28 cellular contexts compared by ENCODE assay signal in genomic region chr16:14298374-14299122, GRCh38.
DNase-seq lines count a peak whose midpoint lies in the region; ATAC-seq, FAIRE-seq and TF ChIP-seq lines count a peak whose summit lies in the region.
"Had no signal": no experiment of that assay in that cellular context is flagged by ENCODE, and none has a peak within 500 bp of the region (broad histone marks: within the 10 kb centered on the region; RNA-seq: fewer than 3 reads in every experiment).

No MANE protein-coding gene starts in this region.

- H3K79me2 ChIP-seq in HepG2 (ENCODE audit: insufficient read depth, low read length), result peaks cover 9% of the 10 kb centered on the region
- peaks cover 14% of the 10 kb centered on the region for H3K79me2 ChIP-seq in keratinocyte (ENCODE audit: control insufficient read depth, insufficient read depth, low read length)

- POLR2A ChIA-PET in HepG2 (lab: Yijun Ruan, JAX), result interaction anchor here (0.7 to 1.5 kb wide), 4 partner anchors 12 to 379 kb away, joined by 3 to 13 read pairs (median 4); partner anchors contain the start of gene ERCC4

- no peak for TF ChIP-seq RAD21 in HepG2 (CRISPR knock-in tag; IDR thresholded peaks at IDR 0.05)

- 57% methylated on average over 24 of the region's 24 CpGs for WGBS in HepG2 (ENCODE audit: low lambda C conversion rate)
- no CpG with 5 or more reads among the region's 24 CpGs for WGBS in right lobe of liver (ENCODE audit: insufficient coverage, low coverage, low lambda C conversion rate, missing lambda C conversion rate)

- CTCF ChIA-PET in HepG2 (lab: Yijun Ruan, JAX; ENCODE audit: low intra/inter-chr PET ratio, low total read pairs), result interaction anchor here (1.4 kb wide), 1 partner anchor 230 kb away, joined by 7 read pairs; no protein-coding TSS in a partner anchor

- TF ChIP-seq POLR2A in HepG2 (IDR thresholded peaks at IDR 0.05; ENCODE audit: insufficient read depth in 1 of 2, low read depth in 2 of 2, low read length in 2 of 2) (no peak), right lobe of liver (IDR thresholded peaks at IDR 0.05) (no peak), gastrocnemius medialis (IDR thresholded peaks at IDR 0.05) (no peak)

- no peak overlapping the region for H3K27ac ChIP-seq in HepG2 (ENCODE audit: extremely low read length, insufficient read depth, low read length)
- H3K27ac ChIP-seq in right lobe of liver, result no peak overlapping the region
- peak overlapping the region; percentile 64 for H3K27ac ChIP-seq in keratinocyte (ENCODE audit: control insufficient read depth, insufficient read depth, low read length)
- peak overlapping the region in 3 of 4 donors; percentile 18 to 94 (median 88) for H3K27ac ChIP-seq in gastrocnemius medialis
- H3K27ac ChIP-seq: 22Rv1, HL-60, PC-9, SJSA1 had no signal

- H3K27me3 ChIP-seq in HepG2 (ENCODE audit: control insufficient read depth in 1 of 2, insufficient read depth in 2 of 2, low read length in 2 of 2), result peaks cover 1 to 4% of the 10 kb centered on the region in 2 experiments; a peak in 3 of 5 replicates
- no peaks in the 10 kb centered on the region for H3K27me3 ChIP-seq in right lobe of liver
- no peaks in the 10 kb centered on the region for H3K27me3 ChIP-seq in keratinocyte (ENCODE audit: control insufficient read depth, extremely low read depth, insufficient read depth, low read length)
- no peaks in the 10 kb centered on the region for H3K27me3 ChIP-seq in gastrocnemius medialis
- H3K27me3 ChIP-seq: BE2C, SJSA1 had no signal

- H3K9me3 ChIP-seq in HepG2 (ENCODE audit: low read length) (no peaks in the 10 kb centered on the region), right lobe of liver (no peaks in the 10 kb centered on the region), keratinocyte (ENCODE audit: control insufficient read depth, low read depth, low read length) (no peaks in the 10 kb centered on the region), gastrocnemius medialis (no peaks in the 10 kb centered on the region)
- H3K9me3 ChIP-seq: BE2C, SJSA1 had no signal

- H3K4me2 ChIP-seq in HepG2 (ENCODE audit: low read depth, low read length) (peak overlapping the region; percentile 100), keratinocyte (ENCODE audit: control insufficient read depth, extremely low read depth, insufficient read depth, low read depth, low read length) (peak overlapping the region; percentile 66)
- H3K4me2 ChIP-seq: PC-9 had no signal

- no TSS peak for BruUV-seq in HepG2 (replicated peaks; lab: Mats Ljungman, UMichigan)

- H4K20me1 ChIP-seq in HepG2 (ENCODE audit: insufficient read depth, low read length) (no peaks in the 10 kb centered on the region), keratinocyte (ENCODE audit: control insufficient read depth, extremely low read depth, insufficient read depth, low read length) (no peaks in the 10 kb centered on the region)

- peak overlapping the region; percentile 44 to 72 (median 48); a peak in 5 of 6 replicates for H3K4me3 ChIP-seq in HepG2 (replicated peaks in 1 of 3; ENCODE audit: insufficient read depth in 1 of 3, low read depth in 2 of 3, low read length in 3 of 3)
- H3K4me3 ChIP-seq in right lobe of liver, result no peak overlapping the region
- peak overlapping the region in 1 of 3 experiments; percentile 25 for H3K4me3 ChIP-seq in keratinocyte (ENCODE audit: control insufficient read depth in 2 of 3, extremely low read depth in 1 of 3, insufficient read depth in 2 of 3, low read depth in 1 of 3, low read length in 3 of 3)
- no peak overlapping the region for H3K4me3 ChIP-seq in gastrocnemius medialis
- H3K4me3 ChIP-seq: PC-9, SJSA1 had no signal

- no peaks in the 10 kb centered on the region for H3K9me1 ChIP-seq in keratinocyte (ENCODE audit: control insufficient read depth, extremely low read depth, insufficient read depth, low read length)

- no peak overlapping the region for H3K9ac ChIP-seq in HepG2 (ENCODE audit: insufficient read depth, low read depth, low read length)
- peak overlapping the region; percentile 77 for H3K9ac ChIP-seq in keratinocyte (ENCODE audit: control insufficient read depth, extremely low read depth, insufficient read depth, low read length)

- H3K36me3 ChIP-seq in HepG2 (replicated peaks in 1 of 2; ENCODE audit: control insufficient read depth in 1 of 2, insufficient read depth in 2 of 2, low read length in 2 of 2) (no peaks in the 10 kb centered on the region), right lobe of liver (no peaks in the 10 kb centered on the region), keratinocyte (ENCODE audit: control insufficient read depth in 2 of 2, extremely low read depth in 1 of 2, insufficient read depth in 2 of 2, low read length in 2 of 2) (no peaks in the 10 kb centered on the region), gastrocnemius medialis (no peaks in the 10 kb centered on the region)
- H3K36me3 ChIP-seq: BE2C had no signal

- dilution Hi-C loops in keratinocyte (cut with MboI; ENCODE audit: extremely low pct_ligation_motif_present, low sequenced_read_pairs), result no loop called here

- DNase-seq in HepG2 (ENCODE audit: low spot score) (no peak), right lobe of liver (no peak), keratinocyte (ENCODE audit: low read depth, low spot score) (no peak), gastrocnemius medialis (no peak)
- DNase-seq in activated T-cell treated with anti-CD3 and anti-CD28 coated beads, Interleukin-2, amount 50 U/mL, for 1 hour, result no peak
- DNase-seq in activated CD4-positive, CD25-positive, alpha-beta regulatory T cell (lab: John Stamatoyannopoulos, UW), result no peak
- DNase-seq: ACHN, BE2C, Calu3, DMS153, DND-41, HFFc6, NCI-H1092 treated with DMSO at 0.1 percent for 48 hours, NCI-H1436, NCI-H187, NCI-H2107, NCI-H446, NCI-H524 treated with DMSO at 0.1 percent for 48 hours, NCI-H774, PC-9, Right ventricle myocardium superior had no signal

- peaks cover 29% of the 10 kb centered on the region for H3K4me1 ChIP-seq in HepG2 (ENCODE audit: insufficient read depth, low read length)
- H3K4me1 ChIP-seq in right lobe of liver, result no peaks in the 10 kb centered on the region
- H3K4me1 ChIP-seq in keratinocyte (ENCODE audit: control insufficient read depth, extremely low read depth, insufficient read depth, low read length), result peaks cover 12% of the 10 kb centered on the region
- H3K4me1 ChIP-seq in gastrocnemius medialis, result peaks cover 0 to 10% of the 10 kb centered on the region in 2 donors
- H3K4me1 ChIP-seq: BE2C had no signal

- intact Hi-C loops in HepG2 (cut with micrococcal nuclease; ENCODE audit: unreplicated experiment), result loop anchor here (1.0 kb wide), 1 partner anchor 49 kb away; no protein-coding TSS in a partner anchor
- intact Hi-C loops in right lobe of liver (cut with DNase I), result loop anchor here (5.0 kb wide), 2 partner anchors 229 to 234 kb away; no protein-coding TSS in a partner anchor
- intact Hi-C loops in gastrocnemius medialis (cut with DNase I; ENCODE audit: low total_unique reads), result no loop called here

- no peak for TF ChIP-seq EP300 in HepG2 (IDR thresholded peaks at IDR 0.05; ENCODE audit: low read depth in 2 of 2, low read length in 2 of 2)
- no peak for TF ChIP-seq EP300 in HepG2 (CRISPR knock-in tag; IDR thresholded peaks at IDR 0.05; ENCODE audit: borderline replicate concordance)

- no peak for TF ChIP-seq CTCF in HepG2 (CRISPR knock-in tag; IDR thresholded peaks at IDR 0.05)
- no peak for TF ChIP-seq CTCF in right lobe of liver (IDR thresholded peaks at IDR 0.05)
- TF ChIP-seq CTCF in keratinocyte (optimal IDR thresholded peaks at IDR 0.05 in 1 of 3, IDR thresholded peaks at IDR 0.05 in 1 of 3, conservative IDR thresholded peaks at IDR 0.05 in 1 of 3; ENCODE audit: extremely low read depth in 1 of 3, insufficient read depth in 2 of 3, low read length in 3 of 3), result no peak
- no peak for TF ChIP-seq CTCF in gastrocnemius medialis (IDR thresholded peaks at IDR 0.05 in 4 of 5, conservative IDR thresholded peaks at IDR 0.05 in 1 of 5)

- FAIRE-seq in HepG2 (lab: Jason Lieb, UNC), result no peak
- no peak for FAIRE-seq in keratinocyte (lab: Jason Lieb, UNC)
- FAIRE-seq: GM12892, GM19239 had no signal

- in situ Hi-C loops in HepG2 (cut with HindIII; ENCODE audit: extremely low pct_ligation_motif_present, low pct_unique_long_range_greater_than_20kb), result no loop called here
- in situ Hi-C loops in gastrocnemius medialis (cut with MboI; ENCODE audit: low sequenced_read_pairs in 4 of 4), result loop anchor here in 2 of 4 donors (10.0 kb wide), 1 partner anchor 226 kb away; no protein-coding TSS in a partner anchor

- H2AFZ ChIP-seq in HepG2 (ENCODE audit: low read length) (no peak overlapping the region), keratinocyte (ENCODE audit: control insufficient read depth, low read length) (peak overlapping the region; percentile 84)
- H2AFZ ChIP-seq: PC-9 had no signal

- ATAC-seq in HepG2 (peak; percentile 1; the same call in 2 of the 3 replicates), right lobe of liver (no peak), gastrocnemius medialis (no peak), GM18868 (IDR thresholded peaks at IDR 0.05; ENCODE audit: unreplicated experiment) (no peak)
- ATAC-seq in activated CD4-positive, CD25-positive, alpha-beta regulatory T cell treated with anti-CD3 and anti-CD28 coated beads, Interleukin-2, amount 50 U/mL, for 24 hours, result no peak

TF ChIP-seq in HepG2, 621 proteins besides CTCF, POLR2A, EP300 and RAD21 (continues in another document):
- TF ChIP-seq, protein P1, sequence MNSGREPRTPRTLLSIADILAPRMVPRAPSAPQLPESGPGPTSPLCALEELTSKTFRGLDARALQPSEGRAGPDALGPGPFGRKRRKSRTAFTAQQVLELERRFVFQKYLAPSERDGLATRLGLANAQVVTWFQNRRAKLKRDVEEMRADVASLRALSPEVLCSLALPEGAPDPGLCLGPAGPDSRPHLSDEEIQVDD (CRISPR knock-in tag; IDR thresholded peaks at IDR 0.05; ENCODE audit: borderline replicate concordance), result no peak
- TF ChIP-seq ZNF224 (CRISPR knock-in tag; IDR thresholded peaks at IDR 0.05), result 0 out of 2 replicates have a peak, but pooled peaks have one; percentile 9
- 0 out of 2 replicates have a peak, but pooled peaks have one; percentile 1 for TF ChIP-seq SPEN (CRISPR knock-in tag; IDR thresholded peaks at IDR 0.05; ENCODE audit: low read depth)
- TF ChIP-seq PITX1 (CRISPR knock-in tag; IDR thresholded peaks at IDR 0.05), result 0 out of 2 replicates have a peak, but pooled peaks have one; percentile 13
- TF ChIP-seq ZNF670 (CRISPR knock-in tag; IDR thresholded peaks at IDR 0.05; ENCODE audit: borderline replicate concordance), result 0 out of 2 replicates have a peak, but pooled peaks have one; percentile 39
- 0 out of 2 replicates have a peak, but pooled peaks have one; percentile 26 for TF ChIP-seq NR3C1 (CRISPR knock-in tag; IDR thresholded peaks at IDR 0.05)
- peak; percentile 45 for TF ChIP-seq SRSF1 (optimal IDR thresholded peaks at IDR 0.05; ENCODE audit: low read depth, low read length)

Comparison
In these comparisons a context has a peak if more than half of its experiments do, and no peak if none do; other contexts are left out.
1. H3K4me3 ChIP-seq: peak in HepG2 (3 of 3); none in right lobe of liver (0 of 3) and gastrocnemius medialis (0 of 4).
2. H3K27ac ChIP-seq: peak in keratinocyte (single experiment) and gastrocnemius medialis (3 of 4); none in HepG2 (single experiment) and right lobe of liver (0 of 3).